ENCODE assay signal across 16 cellular contexts in genomic region chr13:33526718-33527117, GRCh38.
"Had no signal": no experiment of that assay in that cellular context is flagged by ENCODE, and none has a peak within 500 bp of the region (broad histone marks: within the 10 kb centered on the region; RNA-seq: fewer than 3 reads in every experiment).

No MANE protein-coding gene starts in this region.

- ATAC-seq: activated CD4-positive, alpha-beta T cell treated with anti-CD3 and anti-CD28 coated beads for 36 hours; gastrocnemius medialis; heart right ventricle; upper lobe of right lung had no signal

- H3K9me3 Mint-ChIP-seq: activated CD4-positive, alpha-beta memory T cell treated with anti-CD3 and anti-CD28 coated beads, Interleukin-2, amount 10 ng/mL, durations not matched to agents 7 days and 5 days had no signal

- H3K4me1 ChIP-seq: gastrocnemius medialis, testis had no signal

- H3K4me3 ChIP-seq: cardiac muscle cell, coronary artery, gastrocnemius medialis, heart right ventricle, left ventricle myocardium inferior, testis, upper lobe of right lung had no signal

- DNase-seq: activated CD4-positive, alpha-beta memory T cell treated with anti-CD3 and anti-CD28 coated beads, Interleukin-2, amount 10 ng/mL, durations not matched to agents 7 days and 5 days; activated CD4-positive, alpha-beta T cell treated with anti-CD3 and anti-CD28 coated beads for 36 hours; effector CD4-positive, alpha-beta T cell; gastrocnemius medialis; heart right ventricle; kidney; left ventricle myocardium inferior; mesendoderm; nephron progenitor cell; stimulated activated CD4-positive, alpha-beta T cell treated with anti-CD3 and anti-CD28 coated beads, Interleukin-2, amount 100 ng/mL, for 48 hours; testis; upper lobe of right lung had no signal

- H3K27ac ChIP-seq: cardiac muscle cell, coronary artery, epithelial cell of prostate, gastrocnemius medialis, heart right ventricle, left ventricle myocardium inferior, testis, upper lobe of right lung had no signal

- H3K27me3 ChIP-seq: cardiac muscle cell, gastrocnemius medialis, heart right ventricle, testis, upper lobe of right lung had no signal

- H3K9me3 ChIP-seq: gastrocnemius medialis, heart right ventricle, left ventricle myocardium inferior, testis, upper lobe of right lung had no signal

- H3K27ac Mint-ChIP-seq: activated CD4-positive, alpha-beta memory T cell treated with anti-CD3 and anti-CD28 coated beads, Interleukin-2, amount 10 ng/mL, durations not matched to agents 7 days and 5 days; activated CD4-positive, alpha-beta T cell treated with anti-CD3 and anti-CD28 coated beads for 36 hours; nephron progenitor cell; stimulated activated naive CD8-positive, alpha-beta T cell treated with anti-CD3 and anti-CD28 coated beads, Interleukin-15, Interleukin-2, amounts not matched to agents 100 ng/mL and 50 ng/mL, for 24 hours had no signal

- H3K4me3 Mint-ChIP-seq: activated CD4-positive, alpha-beta memory T cell treated with anti-CD3 and anti-CD28 coated beads, Interleukin-2, amount 10 ng/mL, durations not matched to agents 7 days and 5 days; activated CD4-positive, alpha-beta T cell treated with anti-CD3 and anti-CD28 coated beads for 36 hours; nephron progenitor cell; stimulated activated naive CD8-positive, alpha-beta T cell treated with anti-CD3 and anti-CD28 coated beads, Interleukin-15, Interleukin-2, amounts not matched to agents 100 ng/mL and 50 ng/mL, for 24 hours had no signal

- H3K36me3 ChIP-seq: cardiac muscle cell, gastrocnemius medialis, heart right ventricle, left ventricle myocardium inferior, upper lobe of right lung had no signal
